ENCODE assay signal across 12 cellular contexts in the genomic region with DNA sequence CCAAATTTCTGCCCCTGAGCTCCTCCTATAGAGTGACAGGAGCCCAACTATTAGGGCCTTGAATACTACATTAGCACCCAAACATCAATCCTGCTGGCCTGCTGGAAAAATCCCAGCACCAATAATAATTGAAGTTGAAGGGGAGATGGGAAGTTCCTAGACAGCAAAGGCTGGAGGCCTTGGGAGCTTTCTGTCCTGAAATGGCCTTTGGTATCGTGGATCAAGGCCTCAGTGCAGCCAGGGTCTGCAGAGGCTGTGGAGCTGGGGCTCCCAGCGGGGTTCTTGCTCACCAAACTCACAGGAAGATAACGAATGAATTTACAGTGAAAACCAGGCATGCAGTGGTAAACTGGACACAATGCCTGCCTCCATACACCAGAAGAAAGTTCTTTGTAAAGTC. TPM values are rescaled to one million over a fixed set of nuclear protein-coding genes. Genes with fewer than 3 reads are reported as not detected.
DNase-seq lines count a peak whose midpoint lies in the region; ATAC-seq and TF ChIP-seq lines count a peak whose summit lies in the region.
"Had no signal": no experiment of that assay in that cellular context is flagged by ENCODE, and none has a peak within 500 bp of the region (broad histone marks: within the 10 kb centered on the region; RNA-seq: fewer than 3 reads in every experiment).

No MANE protein-coding gene starts in this region.

- H3K27ac ChIP-seq in PC-9, result peak overlapping the region; percentile 92
- H3K27ac ChIP-seq in endodermal cell (ENCODE audit: low read depth, low read length), result peak overlapping the region; percentile 61
- peak overlapping the region; percentile 75 for H3K27ac ChIP-seq in neutrophil

- H3K9me2 ChIP-seq in PC-9 (ENCODE audit: insufficient read depth), result no peaks in the 10 kb centered on the region

- H3K79me2 ChIP-seq in PC-9 (ENCODE audit: low read depth), result 0 out of 2 replicates have a peak, but pooled peaks cover 2% of the 10 kb centered on the region

- no peak overlapping the region for H3K9ac ChIP-seq in endodermal cell (ENCODE audit: extremely low read depth, low read length, poor library complexity, severe bottlenecking)

- H3K27me3 Mint-ChIP-seq in CD14-positive monocyte (ENCODE audit: low read depth in 3 of 3) (peaks cover 0 to 3% (median 3%) of the 10 kb centered on the region in 3 donors), endodermal cell (ENCODE audit: insufficient read depth) (peaks cover 9% of the 10 kb centered on the region)

- H3K4me3 ChIP-seq in PC-9, result peak overlapping the region; percentile 38; the same call in 1 of the 2 replicates
- no peak overlapping the region for H3K4me3 ChIP-seq in endodermal cell (ENCODE audit: low read length)
- H3K4me3 ChIP-seq in neutrophil (ENCODE audit: low read depth in 1 of 2, low read length in 1 of 2), result no peak overlapping the region
- no peak overlapping the region for H3K4me3 ChIP-seq in mucosa of descending colon

- H3K27me3 ChIP-seq in PC-9 (ENCODE audit: insufficient read depth, low read depth) (no peaks in the 10 kb centered on the region), endodermal cell (ENCODE audit: control insufficient read depth, insufficient read depth, low read length, poor library complexity, severe bottlenecking) (no peaks in the 10 kb centered on the region), neutrophil (no peaks in the 10 kb centered on the region)

- POLR2A ChIA-PET in PC-9 (lab: Charles Lee; ENCODE audit: unreplicated experiment), result interaction anchor here (0.5 to 1.5 kb wide), 4 partner anchors 9 to 760 kb away, joined by 4 to 75 read pairs (median 4); a partner anchor contains a TSS

- CTCF ChIA-PET in PC-9 (lab: Charles Lee), result interaction anchor here (0.8 to 2.7 kb wide), 4 partner anchors 8 to 146 kb away, joined by 3 to 22 read pairs (median 9); no protein-coding TSS in a partner anchor

- no peak overlapping the region for H2AFZ ChIP-seq in PC-9

- H3K9me3 Mint-ChIP-seq in CD14-positive monocyte (no peaks in the 10 kb centered on the region), endodermal cell (no peaks in the 10 kb centered on the region)

- H3K4me2 ChIP-seq in PC-9, result peak overlapping the region; percentile 71

- H3F3A ChIP-seq in PC-9 (ENCODE audit: insufficient read depth, low read depth), result peaks cover 75% of the 10 kb centered on the region

- H3K36me3 ChIP-seq in PC-9 (ENCODE audit: low read depth) (peaks cover 4% of the 10 kb centered on the region; the same call in 1 of the 2 replicates), endodermal cell (ENCODE audit: control insufficient read depth, insufficient read depth, low read length) (peaks cover 3% of the 10 kb centered on the region), neutrophil (peaks cover 13% of the 10 kb centered on the region), mucosa of descending colon (ENCODE audit: low read depth) (no peaks in the 10 kb centered on the region)

- no TSS peak for BruUV-seq in PC-9 (replicated peaks; lab: Mats Ljungman, UMichigan)

- H3K4me1 Mint-ChIP-seq in CD14-positive monocyte (peaks cover 24% of the 10 kb centered on the region), endodermal cell (peaks cover 50% of the 10 kb centered on the region)

- H3K36me3 Mint-ChIP-seq in CD14-positive monocyte (peaks cover 7 to 9% of the 10 kb centered on the region in 2 donors), endodermal cell (ENCODE audit: low read depth) (peaks cover 3% of the 10 kb centered on the region)

- no peaks in the 10 kb centered on the region for H4K20me1 ChIP-seq in PC-9 (ENCODE audit: insufficient read depth)

- no peak for ATAC-seq in mucosa of descending colon
- ATAC-seq in GM19397 (IDR thresholded peaks at IDR 0.05; ENCODE audit: unreplicated experiment), result no peak

- H3K27ac Mint-ChIP-seq in CD14-positive monocyte, result peak overlapping the region in 4 of 7 donors; percentile 20 to 79 (median 69)
- peak overlapping the region; percentile 92 for H3K27ac Mint-ChIP-seq in endodermal cell

- DNase-seq in CD14-positive monocyte (ENCODE audit: low spot score) (no peak), PC-9 (no peak), endodermal cell (no peak), mucosa of descending colon (no peak), NOMO-1 treated with DMSO at 0.1 percent for 48 hours (lab: John Stamatoyannopoulos, UW; ENCODE audit: unreplicated experiment) (no peak), NCI-H2196 (lab: John Stamatoyannopoulos, UW; ENCODE audit: unreplicated experiment) (no peak)
- DNase-seq: COR-L47, Karpas-422, nucleus accumbens, SIG-M5 had no signal

- peaks cover 83% of the 10 kb centered on the region for H3K4me1 ChIP-seq in PC-9 (replicated peaks; ENCODE audit: insufficient read depth)
- H3K4me1 ChIP-seq in endodermal cell (ENCODE audit: control insufficient read depth, insufficient read depth, low read length), result peaks cover 43% of the 10 kb centered on the region
- peaks cover 13% of the 10 kb centered on the region in 2 experiments for H3K4me1 ChIP-seq in neutrophil (ENCODE audit: control insufficient read depth in 1 of 2, insufficient read depth in 1 of 2, low read depth in 1 of 2, low read length in 1 of 2)
- no peaks in the 10 kb centered on the region for H3K4me1 ChIP-seq in mucosa of descending colon (ENCODE audit: low read depth)

- H3K9me3 ChIP-seq in PC-9 (ENCODE audit: insufficient read depth, low read depth), result no peaks in the 10 kb centered on the region
- H3K9me3 ChIP-seq in endodermal cell (ENCODE audit: control insufficient read depth, low read length), result no peaks in the 10 kb centered on the region
- no peaks in the 10 kb centered on the region for H3K9me3 ChIP-seq in neutrophil
- no peaks in the 10 kb centered on the region for H3K9me3 ChIP-seq in mucosa of descending colon

- H3K4me3 Mint-ChIP-seq in CD14-positive monocyte (no peak overlapping the region), endodermal cell (no peak overlapping the region)

- TF ChIP-seq CTCF in CD14-positive monocyte (IDR thresholded peaks at IDR 0.05) (no peak), PC-9 (conservative IDR thresholded peaks at IDR 0.05) (no peak), endodermal cell (conservative IDR thresholded peaks at IDR 0.05) (no peak), neutrophil (IDR thresholded peaks at IDR 0.05) (no peak), mucosa of descending colon (IDR thresholded peaks at IDR 0.05) (no peak)

- WGBS in endodermal cell (ENCODE audit: insufficient coverage in 1 of 2, insufficient read length in 1 of 2), 2 experiments, result 75 to 88% methylated on average over 2 to 3 of the region's 3 CpGs

- intact Hi-C loops in CD14-positive monocyte (cut with micrococcal nuclease), result no loop called here
- intact Hi-C loops in PC-9 (cut with micrococcal nuclease; ENCODE audit: unreplicated experiment), result loop anchor here (1.0 kb wide), 1 partner anchor 8 kb away; no protein-coding TSS in a partner anchor
- intact Hi-C loops in mucosa of descending colon (cut with DNase I, micrococcal nuclease), result no loop called here

RNA-seq across cellular contexts. Expression of a gene that starts 9.2 kb away (rescaled TPM):
- 1 to 10 TPM in 1 of 2 donors, under 1 TPM in 1; 0.51 to 1.3 TPM for polyA plus RNA-seq in CD14-positive monocyte
- 113 and 126 TPM in 2 replicates for total RNA-seq in PC-9 (2021)
- total RNA-seq in endodermal cell, result 10 to 100 TPM; 33.5 to 36.6 TPM
- polyA plus RNA-seq in endodermal cell (2013, experiment 1 of 2), result 28.1 TPM
- polyA plus RNA-seq in endodermal cell (2013, experiment 2 of 2), result 24.7 TPM
- 100 to 1,000 TPM in 1 of 3 donors, 10 to 100 TPM in 2; 26.1 to 100 (median 28.6) TPM for total RNA-seq in mucosa of descending colon

RNA-seq across cellular contexts. Expression of a gene that starts 47.7 kb away (rescaled TPM):
- polyA plus RNA-seq in CD14-positive monocyte, result 100 to 1,000 TPM; 209 to 246 TPM
- total RNA-seq in PC-9 (2021), result 566 and 582 TPM in 2 replicates
- 100 to 1,000 TPM; 469 to 541 TPM for total RNA-seq in endodermal cell
- 523 TPM for polyA plus RNA-seq in endodermal cell (2013, experiment 1 of 2)
- 462 TPM for polyA plus RNA-seq in endodermal cell (2013, experiment 2 of 2)
- total RNA-seq in mucosa of descending colon, result 100 to 1,000 TPM; 365 to 477 (median 414) TPM

RNA-seq across cellular contexts. Expression of a gene that starts 52.8 kb away (rescaled TPM):
- polyA plus RNA-seq in CD14-positive monocyte, result 1 to 10 TPM; 7.4 to 9.5 TPM
- total RNA-seq in PC-9 (2021), result 32.3 and 33.6 TPM in 2 replicates
- 10 to 100 TPM; 14.1 to 14.3 TPM for total RNA-seq in endodermal cell
- polyA plus RNA-seq in endodermal cell (2013, experiment 1 of 2), result 22.1 TPM
- polyA plus RNA-seq in endodermal cell (2013, experiment 2 of 2), result 23.6 TPM
- 10 to 100 TPM; 18.2 to 36.7 (median 28.1) TPM for total RNA-seq in mucosa of descending colon

RNA-seq across cellular contexts. Expression of a gene that starts 56.5 kb away (rescaled TPM):
- polyA plus RNA-seq in CD14-positive monocyte, result not detected
- total RNA-seq in PC-9 (2021) (1.0 and 1.7 TPM in 2 replicates), endodermal cell (under 1 TPM; 0.29 to 0.44 TPM), mucosa of descending colon (not detected)
- polyA plus RNA-seq in endodermal cell (2013, experiment 1 of 2), result 1.4 TPM
- polyA plus RNA-seq in endodermal cell (2013, experiment 2 of 2), result 1.1 TPM

RNA-seq across cellular contexts. Expression of a gene that starts 56.6 kb away (rescaled TPM):
- polyA plus RNA-seq in CD14-positive monocyte, result 100 to 1,000 TPM; 143 to 182 TPM
- 147 and 180 TPM in 2 replicates for total RNA-seq in PC-9 (2021)
- total RNA-seq in endodermal cell, result 100 to 1,000 TPM in 1 of 2 donors, 10 to 100 TPM in 1; 98.0 to 105 TPM
- 122 TPM for polyA plus RNA-seq in endodermal cell (2013, experiment 1 of 2)
- polyA plus RNA-seq in endodermal cell (2013, experiment 2 of 2), result 100 TPM
- total RNA-seq in mucosa of descending colon, result 10 to 100 TPM; 54.4 to 69.3 (median 61.3) TPM
